8 cellular contexts compared by ENCODE assay signal in genomic region chr5:35854248-35854647, GRCh38. TPM values are rescaled to one million over a fixed set of nuclear protein-coding genes. Genes with fewer than 3 reads are reported as not detected.
DNase-seq lines count a peak whose midpoint lies in the region; ATAC-seq and TF ChIP-seq lines count a peak whose summit lies in the region.
"Had no signal": no experiment of that assay in that cellular context is flagged by ENCODE, and none has a peak within 500 bp of the region (broad histone marks: within the 10 kb centered on the region; RNA-seq: fewer than 3 reads in every experiment).

No MANE protein-coding gene starts in this region.

- H3K4me1 Mint-ChIP-seq in T-helper 1 cell treated with Interleukin-12 subunit alpha and Interleukin-12 subunit beta and Interleukin-4 antibody, amounts not matched to agents 30 μg/mL and 1 μg/mL, for 36 hours (ENCODE audit: low read depth): peaks cover 63% of the 10 kb centered on the region

- H3K36me3 ChIP-seq in left lung: no peaks in the 10 kb centered on the region

- H3K9me3 ChIP-seq in left lung: no peaks in the 10 kb centered on the region

- peak overlapping the region; percentile 98 for H3K27ac Mint-ChIP-seq in T-helper 1 cell treated with Interleukin-12 subunit alpha and Interleukin-12 subunit beta and Interleukin-4 antibody, amounts not matched to agents 30 μg/mL and 1 μg/mL, for 36 hours

- peak overlapping the region; percentile 84 for H3K4me3 Mint-ChIP-seq in T-helper 1 cell treated with Interleukin-12 subunit alpha and Interleukin-12 subunit beta and Interleukin-4 antibody, amounts not matched to agents 30 μg/mL and 1 μg/mL, for 36 hours

- DNase-seq in activated T-cell treated with anti-CD3 and anti-CD28 coated beads, Interleukin-2, amount 50 U/mL, for 1 hour: peak; percentile 52
- DNase-seq in left lung (no peak), foreskin melanocyte (no peak)
- DNase-seq in stimulated activated naive CD4-positive, alpha-beta T cell treated with Interleukin-2 at 50 U/mL for 16 hours (lab: John Stamatoyannopoulos, UW): peak; percentile 63
- DNase-seq: GDM1 had no signal

- no peaks in the 10 kb centered on the region for H3K9me3 Mint-ChIP-seq in T-helper 1 cell treated with Interleukin-12 subunit alpha and Interleukin-12 subunit beta and Interleukin-4 antibody, amounts not matched to agents 30 μg/mL and 1 μg/mL, for 36 hours

- H3K27me3 Mint-ChIP-seq in T-helper 1 cell treated with Interleukin-12 subunit alpha and Interleukin-12 subunit beta and Interleukin-4 antibody, amounts not matched to agents 30 μg/mL and 1 μg/mL, for 36 hours (ENCODE audit: low read depth): no peaks in the 10 kb centered on the region

- peaks cover 21% of the 10 kb centered on the region for H3K36me3 Mint-ChIP-seq in T-helper 1 cell treated with Interleukin-12 subunit alpha and Interleukin-12 subunit beta and Interleukin-4 antibody, amounts not matched to agents 30 μg/mL and 1 μg/mL, for 36 hours (ENCODE audit: low read depth)

- H3K27ac ChIP-seq in left lung: peak overlapping the region; percentile 9 to 77

- H3K27me3 ChIP-seq in left lung: no peaks in the 10 kb centered on the region

- no peak overlapping the region for H3K4me3 ChIP-seq in left lung

- intact Hi-C loops in left lung (cut with DNase I): loop anchor here in 1 of 2 donors (5.0 kb wide), 1 partner anchor 72 kb away; no protein-coding TSS in a partner anchor

- no peak for ATAC-seq in left lung
- no peak for ATAC-seq in GM18867 (IDR thresholded peaks at IDR 0.05; ENCODE audit: unreplicated experiment)
- no peak for ATAC-seq in HG02981 (IDR thresholded peaks at IDR 0.05; ENCODE audit: unreplicated experiment)

- TF ChIP-seq CTCF in left lung (IDR thresholded peaks at IDR 0.05): no peak

- H3K4me1 ChIP-seq in left lung: peaks cover 0 to 36% of the 10 kb centered on the region in 2 donors

RNA-seq across cellular contexts. Expression of gene IL7R, which starts 2.4 kb away (rescaled TPM):
- total RNA-seq in left lung: 100 to 1,000 TPM; 101 to 144 TPM

Comparison
In these comparisons a context has a peak if more than half of its experiments do, and no peak if none do; other contexts are left out.
1. DNase-seq: peak in activated T-cell treated with anti-CD3 and anti-CD28 coated beads, Interleukin-2, amount 50 U/mL, for 1 hour (single experiment) and stimulated activated naive CD4-positive, alpha-beta T cell treated with Interleukin-2 at 50 U/mL for 16 hours (single experiment); none in left lung (0 of 2) and foreskin melanocyte (single experiment).